In genomic region chr9:110254500-110254899, GRCh38 we compare ENCODE assay signal across 8 cellular contexts. TPM values are rescaled to one million over a fixed set of nuclear protein-coding genes. Genes with fewer than 3 reads are reported as not detected.
A peak's percentile ranks its signal among the peaks of the same experiment; 100 is the strongest.
DNase-seq lines count a peak whose midpoint lies in the region; ATAC-seq and TF ChIP-seq lines count a peak whose summit lies in the region.
"Had no signal": no experiment of that assay in that cellular context is flagged by ENCODE, and none has a peak within 500 bp of the region (broad histone marks: within the 10 kb centered on the region; RNA-seq: fewer than 3 reads in every experiment).

No MANE protein-coding gene starts in this region.

- H3K4me1 Mint-ChIP-seq in activated CD8-positive, alpha-beta T cell treated with anti-CD3 and anti-CD28 coated beads for 36 hours (ENCODE audit: low read depth), result peaks cover 46% of the 10 kb centered on the region
- H3K4me1 Mint-ChIP-seq in stimulated activated memory B cell treated with anti-CD40 and anti-IgM and Interleukin-4, amounts not matched to agents 10 μg/mL and 1 μg/mL and 100 μg/mL, for 72 hours, result peaks cover 58% of the 10 kb centered on the region

- no peaks in the 10 kb centered on the region for H3K9me3 Mint-ChIP-seq in activated CD8-positive, alpha-beta T cell treated with anti-CD3 and anti-CD28 coated beads for 36 hours
- no peaks in the 10 kb centered on the region for H3K9me3 Mint-ChIP-seq in stimulated activated memory B cell treated with anti-CD40 and anti-IgM and Interleukin-4, amounts not matched to agents 10 μg/mL and 1 μg/mL and 100 μg/mL, for 72 hours

- no peak for ATAC-seq in activated CD8-positive, alpha-beta T cell treated with anti-CD3 and anti-CD28 coated beads for 36 hours
- no peak for ATAC-seq in stimulated activated memory B cell treated with anti-CD40 and anti-IgM and Interleukin-4, amounts not matched to agents 10 μg/mL and 1 μg/mL and 100 μg/mL, for 72 hours
- ATAC-seq in GM21515 (IDR thresholded peaks at IDR 0.05; ENCODE audit: unreplicated experiment) (no peak), HG02852 (IDR thresholded peaks at IDR 0.05; ENCODE audit: unreplicated experiment) (no peak), GM18519 (IDR thresholded peaks at IDR 0.05; ENCODE audit: low FRiP score, unreplicated experiment) (no peak)

- H3K4me3 ChIP-seq in HFF-Myc (replicated peaks; ENCODE audit: low read depth, low read length) (peak overlapping the region; percentile 88), iPS-11a (ENCODE audit: low read depth, low read length) (peak overlapping the region; percentile 89)

- H3K4me3 Mint-ChIP-seq in activated CD8-positive, alpha-beta T cell treated with anti-CD3 and anti-CD28 coated beads for 36 hours, result peak overlapping the region; percentile 96
- H3K4me3 Mint-ChIP-seq in stimulated activated memory B cell treated with anti-CD40 and anti-IgM and Interleukin-4, amounts not matched to agents 10 μg/mL and 1 μg/mL and 100 μg/mL, for 72 hours, result peak overlapping the region; percentile 91

- H3K27ac Mint-ChIP-seq in activated CD8-positive, alpha-beta T cell treated with anti-CD3 and anti-CD28 coated beads for 36 hours, result peak overlapping the region; percentile 99
- H3K27ac Mint-ChIP-seq in stimulated activated memory B cell treated with anti-CD40 and anti-IgM and Interleukin-4, amounts not matched to agents 10 μg/mL and 1 μg/mL and 100 μg/mL, for 72 hours, result peak overlapping the region; percentile 91

- H3K36me3 Mint-ChIP-seq in activated CD8-positive, alpha-beta T cell treated with anti-CD3 and anti-CD28 coated beads for 36 hours (ENCODE audit: low read depth), result peaks cover 52% of the 10 kb centered on the region
- peaks cover 38% of the 10 kb centered on the region for H3K36me3 Mint-ChIP-seq in stimulated activated memory B cell treated with anti-CD40 and anti-IgM and Interleukin-4, amounts not matched to agents 10 μg/mL and 1 μg/mL and 100 μg/mL, for 72 hours

- CTCF ChIA-PET in activated CD8-positive, alpha-beta T cell treated with anti-CD3 and anti-CD28 coated beads for 36 hours (lab: Charles Lee), result no interaction called here

- H3K27me3 Mint-ChIP-seq in activated CD8-positive, alpha-beta T cell treated with anti-CD3 and anti-CD28 coated beads for 36 hours, result no peaks in the 10 kb centered on the region
- H3K27me3 Mint-ChIP-seq in stimulated activated memory B cell treated with anti-CD40 and anti-IgM and Interleukin-4, amounts not matched to agents 10 μg/mL and 1 μg/mL and 100 μg/mL, for 72 hours, result no peaks in the 10 kb centered on the region

- DNase-seq in HFF-Myc (ENCODE audit: extremely low read depth, low read depth), result no peak
- DNase-seq in activated CD8-positive, alpha-beta T cell treated with anti-CD3 and anti-CD28 coated beads for 36 hours, result no peak

- POLR2A ChIA-PET in activated CD8-positive, alpha-beta T cell treated with anti-CD3 and anti-CD28 coated beads for 36 hours (lab: Charles Lee), result no interaction called here

- no peak for TF ChIP-seq CTCF in HFF-Myc (IDR thresholded peaks at IDR 0.05; ENCODE audit: low read depth, low read length, missing control alignments)
- no peak for TF ChIP-seq CTCF in activated CD8-positive, alpha-beta T cell treated with anti-CD3 and anti-CD28 coated beads for 36 hours (IDR thresholded peaks at IDR 0.05)

- intact Hi-C loops in activated CD8-positive, alpha-beta T cell treated with anti-CD3 and anti-CD28 coated beads for 36 hours (cut with micrococcal nuclease), result no loop called here

RNA-seq across cellular contexts. Expression of gene TXN, which starts 1.8 kb away (rescaled TPM):
- total RNA-seq in activated CD8-positive, alpha-beta T cell treated with anti-CD3 and anti-CD28 coated beads for 36 hours, result 100 to 1,000 TPM; 398 to 407 TPM

RNA-seq across cellular contexts. Expression of gene C9orf152, which starts 46.5 kb away (rescaled TPM):
- total RNA-seq in activated CD8-positive, alpha-beta T cell treated with anti-CD3 and anti-CD28 coated beads for 36 hours, result not detected
- total RNA-seq: RPMI7951 had no signal
